ENCODE assay signal across 1 cellular context in the genomic region with DNA sequence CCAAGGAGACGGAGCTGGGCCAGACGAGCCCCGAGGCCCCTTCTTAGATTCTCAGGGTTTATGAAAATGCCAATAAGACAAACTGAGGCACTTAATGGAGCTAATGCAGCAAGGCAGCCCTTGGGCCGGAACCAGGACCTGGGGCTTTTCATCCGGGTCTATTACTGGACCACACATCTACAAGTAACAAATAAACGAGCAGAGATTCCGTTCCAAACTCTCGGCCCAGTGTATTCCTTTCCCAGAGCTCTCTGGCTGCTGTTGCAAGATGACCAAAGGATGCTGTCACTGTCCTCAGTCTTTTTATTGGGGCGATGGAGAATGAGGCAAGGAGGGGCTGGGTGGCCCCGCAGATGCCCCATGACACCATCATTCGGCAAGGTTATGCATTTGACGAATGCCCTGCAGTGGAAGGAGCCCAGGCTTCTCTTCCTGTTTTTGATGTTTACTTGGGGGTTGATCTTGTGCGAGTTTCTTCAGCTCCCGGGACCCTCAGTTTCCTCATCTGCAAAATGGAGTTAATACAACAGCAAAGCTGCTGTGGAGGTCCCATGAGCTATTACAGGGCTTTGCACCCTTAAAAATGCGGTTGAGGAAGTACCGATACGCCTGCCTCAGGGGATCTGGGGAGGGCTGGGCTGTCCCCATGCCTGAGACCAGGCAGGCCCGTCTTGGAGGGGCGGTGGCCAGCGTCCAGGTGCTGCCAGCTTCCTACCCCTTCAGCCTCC.
TF ChIP-seq lines count a peak whose summit lies in the region.

No MANE protein-coding gene starts in this region.

TF ChIP-seq in IMR-90, 13 proteins besides CTCF, POLR2A, EP300 and RAD21:
- TF ChIP-seq ELK1 (IDR thresholded peaks at IDR 0.05; ENCODE audit: borderline replicate concordance, low read depth, low read length), result no peak
- no peak for TF ChIP-seq MXI1 (IDR thresholded peaks at IDR 0.05; ENCODE audit: borderline replicate concordance, low read depth, low read length)
